Comparison of ENCODE assay signal across 11 cellular contexts in the genomic region with DNA sequence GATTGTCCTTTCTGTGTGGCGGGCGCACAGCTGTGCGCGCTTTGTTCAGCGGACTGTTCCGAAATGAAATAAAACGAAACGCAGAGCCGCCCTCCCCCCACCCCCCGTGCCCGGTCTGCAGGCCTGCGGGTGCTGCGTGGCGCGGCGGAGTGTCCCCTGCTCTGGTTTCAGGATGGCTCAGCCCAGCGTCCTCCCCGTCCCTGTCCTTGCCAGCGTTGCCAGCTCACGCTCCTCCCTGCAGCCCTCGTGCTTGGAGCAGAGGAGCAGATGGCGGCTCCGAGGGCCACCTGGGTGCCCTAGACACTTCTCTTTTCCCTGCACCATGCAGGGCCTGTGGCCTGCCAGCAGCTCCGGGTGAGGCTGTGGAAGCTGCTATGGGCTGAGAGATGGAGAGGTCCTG.
"Had no signal": no experiment of that assay in that cellular context is flagged by ENCODE, and none has a peak within 500 bp of the region (broad histone marks: within the 10 kb centered on the region; RNA-seq: fewer than 3 reads in every experiment).

No MANE protein-coding gene starts in this region.

- H3K27ac ChIP-seq: foreskin keratinocyte, lower lobe of right lung had no signal

- H3K4me3 Mint-ChIP-seq: activated naive CD8-positive, alpha-beta T cell treated with anti-CD3 and anti-CD28 coated beads for 36 hours; activated T-cell treated with anti-CD3 and anti-CD28 coated beads, Interleukin-2, amount 50 U/mL, for 4 hours; brain; mesothelial cell of epicardium; nephron progenitor cell; stimulated activated memory B cell treated with anti-CD40 and anti-IgM and Interleukin-4, amounts not matched to agents 10 μg/mL and 1 μg/mL and 100 μg/mL, for 72 hours had no signal

- H3K4me1 Mint-ChIP-seq: activated naive CD8-positive, alpha-beta T cell treated with anti-CD3 and anti-CD28 coated beads for 36 hours had no signal

- H3K4me3 ChIP-seq: lower lobe of right lung had no signal

- DNase-seq: activated CD4-positive, alpha-beta T cell treated with anti-CD3 and anti-CD28 coated beads, Interleukin-2, amount 50 U/mL, for 4 hours; activated naive CD8-positive, alpha-beta T cell treated with anti-CD3 and anti-CD28 coated beads for 36 hours; activated T-cell treated with anti-CD3 and anti-CD28 coated beads, Interleukin-2, amount 50 U/mL, for 4 hours; central memory CD4-positive, alpha-beta T cell; effector memory CD4-positive, alpha-beta T cell; foreskin keratinocyte; lower lobe of right lung; nephron progenitor cell had no signal

- ATAC-seq: activated T-cell treated with anti-CD3 and anti-CD28 coated beads, Interleukin-2, amount 50 U/mL, for 4 hours; foreskin keratinocyte; stimulated activated memory B cell treated with anti-CD40 and anti-IgM and Interleukin-4, amounts not matched to agents 10 μg/mL and 1 μg/mL and 100 μg/mL, for 72 hours had no signal

- H3K27me3 Mint-ChIP-seq: activated naive CD8-positive, alpha-beta T cell treated with anti-CD3 and anti-CD28 coated beads for 36 hours had no signal

- H3K4me1 ChIP-seq: foreskin keratinocyte, lower lobe of right lung had no signal

- H3K36me3 ChIP-seq: lower lobe of right lung had no signal

- H3K27ac Mint-ChIP-seq: activated naive CD8-positive, alpha-beta T cell treated with anti-CD3 and anti-CD28 coated beads for 36 hours; brain; mesothelial cell of epicardium; nephron progenitor cell; stimulated activated memory B cell treated with anti-CD40 and anti-IgM and Interleukin-4, amounts not matched to agents 10 μg/mL and 1 μg/mL and 100 μg/mL, for 72 hours had no signal
